24 cellular contexts compared by ENCODE assay signal in the genomic region with DNA sequence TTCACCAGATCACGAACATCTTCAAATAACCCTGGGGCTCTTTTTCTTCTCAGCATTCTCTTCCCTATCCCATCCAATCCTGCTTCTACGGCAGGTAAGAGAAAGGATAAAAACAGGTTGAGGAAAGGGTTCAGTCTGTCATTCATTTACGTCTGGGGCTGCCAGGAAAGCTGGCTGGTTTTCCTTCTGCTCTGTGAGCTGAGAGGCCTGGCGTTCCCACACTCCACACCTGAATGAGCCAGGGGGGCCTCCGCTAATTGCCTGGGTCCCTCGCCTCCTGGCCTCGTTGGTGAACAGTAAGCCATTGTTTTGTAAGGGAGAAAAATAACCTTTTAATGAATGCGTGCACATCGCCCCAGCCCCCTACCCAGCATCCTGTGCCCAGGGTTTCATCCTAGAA.
"Had no signal": no experiment of that assay in that cellular context is flagged by ENCODE, and none has a peak within 500 bp of the region (broad histone marks: within the 10 kb centered on the region; RNA-seq: fewer than 3 reads in every experiment).

No MANE protein-coding gene starts in this region.

- H3K36me3 ChIP-seq: MG63, SJCRH30 had no signal

- H3K4me3 Mint-ChIP-seq: T-cell had no signal

- H3K27ac ChIP-seq: SJCRH30, SK-N-MC had no signal

- H3K27ac Mint-ChIP-seq: T-cell had no signal

- ATAC-seq: HepG2, Panc1, Right ventricle myocardium inferior, T-cell had no signal

- H3K36me3 Mint-ChIP-seq: T-cell had no signal

- DNase-seq: Karpas-422, KG1, MG63, NCI-H1092, NCI-H1105 treated with DMSO at 0.1 percent for 48 hours, NCI-H1417 treated with DMSO at 0.1 percent for 48 hours, NCI-H146, NCI-H1694 treated with DMSO at 0.1 percent for 48 hours, NCI-H1930, NCI-H2081, NCI-H2107, NCI-H2171 treated with DMSO at 0.1 percent for 48 hours, NCI-H345, NCI-H446 treated with DMSO at 0.1 percent for 48 hours, NCI-H510A treated with DMSO at 0.1 percent for 48 hours, NCI-H69, NCI-H774, SHP77 treated with DMSO at 0.1 percent for 48 hours, SJCRH30, T-cell had no signal

- H3K4me3 ChIP-seq: MG63, SJCRH30, SK-N-MC had no signal

- H3K9me3 ChIP-seq: MG63, SJCRH30 had no signal

- H3K27me3 ChIP-seq: MG63, SJCRH30 had no signal
